In the genomic region with DNA sequence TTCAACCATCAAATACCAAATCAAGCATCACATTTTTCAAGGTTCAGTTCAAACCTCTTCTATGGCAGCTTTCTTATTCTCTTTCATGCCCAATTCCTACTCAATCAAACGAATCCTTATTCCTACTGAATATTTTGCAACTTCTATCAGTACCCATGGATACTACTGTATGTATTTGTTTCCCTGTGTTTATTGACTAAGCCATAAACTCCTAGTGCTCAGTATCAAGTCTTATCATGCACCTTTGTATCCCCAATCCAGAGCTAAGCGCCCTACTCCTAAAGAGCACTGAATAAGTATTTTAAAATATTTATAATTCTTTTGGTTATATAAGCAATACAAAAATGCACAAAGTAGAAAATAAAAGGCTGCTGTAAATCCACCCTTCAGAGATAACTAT, we compare ENCODE assay signal across 25 cellular contexts. TPM values are rescaled to one million over a fixed set of nuclear protein-coding genes. Genes with fewer than 3 reads are reported as not detected.
"Had no signal": no experiment of that assay in that cellular context is flagged by ENCODE, and none has a peak within 500 bp of the region (broad histone marks: within the 10 kb centered on the region; RNA-seq: fewer than 3 reads in every experiment).

No MANE protein-coding gene starts in this region.

- ATAC-seq: naive thymus-derived CD8-positive, alpha-beta T cell; right lobe of liver; stimulated activated effector memory CD8-positive, alpha-beta T cell treated with anti-CD3 and anti-CD28 coated beads, Interleukin-12 subunit alpha, Interleukin-12 subunit beta, amount 100 ng/mL, for 72 hours; stimulated activated naive CD8-positive, alpha-beta T cell treated with anti-CD3 and anti-CD28 coated beads, Interleukin-15, amount 100 ng/mL, for 72 hours had no signal

- H3K4me3 ChIP-seq: heart left ventricle, left ventricle myocardium inferior, lung, neural progenitor cell, right atrium auricular region, right lobe of liver, spleen, transverse colon, upper lobe of left lung had no signal

- H3K27ac Mint-ChIP-seq: immature natural killer cell; naive thymus-derived CD8-positive, alpha-beta T cell; nephron; neural progenitor cell; progenitor cell of endocrine pancreas; stimulated activated effector memory CD8-positive, alpha-beta T cell treated with anti-CD3 and anti-CD28 coated beads, Interleukin-12 subunit alpha, Interleukin-12 subunit beta, amount 100 ng/mL, for 72 hours; stimulated activated naive CD8-positive, alpha-beta T cell treated with anti-CD3 and anti-CD28 coated beads, Interleukin-15, amount 100 ng/mL, for 72 hours had no signal

- H3K4me1 ChIP-seq: neural progenitor cell, right lobe of liver, spleen had no signal

- H3K27me3 Mint-ChIP-seq: progenitor cell of endocrine pancreas; stimulated activated naive CD8-positive, alpha-beta T cell treated with anti-CD3 and anti-CD28 coated beads, Interleukin-15, amount 100 ng/mL, for 72 hours had no signal

- H3K27ac ChIP-seq: heart left ventricle, left ventricle myocardium inferior, neural progenitor cell, neutrophil, right atrium auricular region, right lobe of liver, spleen, transverse colon had no signal

- H3K9me3 Mint-ChIP-seq: naive thymus-derived CD8-positive, alpha-beta T cell; stimulated activated effector memory CD8-positive, alpha-beta T cell treated with anti-CD3 and anti-CD28 coated beads, Interleukin-12 subunit alpha, Interleukin-12 subunit beta, amount 100 ng/mL, for 72 hours; stimulated activated naive CD8-positive, alpha-beta T cell treated with anti-CD3 and anti-CD28 coated beads, Interleukin-15, amount 100 ng/mL, for 72 hours had no signal

- H3K4me1 Mint-ChIP-seq: immature natural killer cell; naive thymus-derived CD8-positive, alpha-beta T cell; neural progenitor cell; stimulated activated effector memory CD8-positive, alpha-beta T cell treated with anti-CD3 and anti-CD28 coated beads, Interleukin-12 subunit alpha, Interleukin-12 subunit beta, amount 100 ng/mL, for 72 hours; stimulated activated naive CD8-positive, alpha-beta T cell treated with anti-CD3 and anti-CD28 coated beads, Interleukin-15, amount 100 ng/mL, for 72 hours had no signal

- H3K36me3 Mint-ChIP-seq: immature natural killer cell; naive thymus-derived CD8-positive, alpha-beta T cell; neural progenitor cell; stimulated activated effector memory CD8-positive, alpha-beta T cell treated with anti-CD3 and anti-CD28 coated beads, Interleukin-12 subunit alpha, Interleukin-12 subunit beta, amount 100 ng/mL, for 72 hours had no signal

- DNase-seq: heart left ventricle; hypothalamus; immature natural killer cell; kidney; left ventricle myocardium inferior; mesendoderm; midbrain; naive thymus-derived CD8-positive, alpha-beta T cell; occipital lobe; right lobe of liver; spleen; stimulated activated CD4-positive, alpha-beta T cell treated with anti-CD3 and anti-CD28 coated beads, Interleukin-4, amount 100 ng/mL, for 24 hours; stimulated activated naive CD4-positive, alpha-beta T cell treated with Interleukin-2 at 50 U/mL for 16 hours; stimulated activated naive CD8-positive, alpha-beta T cell treated with anti-CD3 and anti-CD28 coated beads, Interleukin-15, amount 100 ng/mL, for 72 hours; substantia nigra; transverse colon; upper lobe of left lung had no signal

- H3K27me3 ChIP-seq: heart left ventricle, neural progenitor cell, neutrophil, right atrium auricular region, right lobe of liver, spleen, transverse colon, upper lobe of left lung had no signal

- H3K9me3 ChIP-seq: left ventricle myocardium inferior, neutrophil, right atrium auricular region, right lobe of liver, spleen, transverse colon, upper lobe of left lung had no signal

- H3K4me3 Mint-ChIP-seq: immature natural killer cell; naive thymus-derived CD8-positive, alpha-beta T cell; nephron; neural progenitor cell; stimulated activated effector memory CD8-positive, alpha-beta T cell treated with anti-CD3 and anti-CD28 coated beads, Interleukin-12 subunit alpha, Interleukin-12 subunit beta, amount 100 ng/mL, for 72 hours; stimulated activated naive CD8-positive, alpha-beta T cell treated with anti-CD3 and anti-CD28 coated beads, Interleukin-15, amount 100 ng/mL, for 72 hours had no signal

- H3K36me3 ChIP-seq: heart left ventricle, left ventricle myocardium inferior, neural progenitor cell, neutrophil, right atrium auricular region, right lobe of liver, spleen, transverse colon, upper lobe of left lung had no signal

RNA-seq across cellular contexts. Expression of a gene that starts 52.6 kb away (rescaled TPM):
- total RNA-seq: naive thymus-derived CD8-positive, alpha-beta T cell; pulmonary artery endothelial cell had no signal
